In genomic region chr13:78067290-78067689, GRCh38 we compare ENCODE assay signal across 29 cellular contexts.
"Had no signal": no experiment of that assay in that cellular context is flagged by ENCODE, and none has a peak within 500 bp of the region (broad histone marks: within the 10 kb centered on the region; RNA-seq: fewer than 3 reads in every experiment).

No MANE protein-coding gene starts in this region.

- ATAC-seq: activated CD4-positive, alpha-beta T cell treated with anti-CD3 and anti-CD28 coated beads for 36 hours; activated CD8-positive, alpha-beta memory T cell treated with anti-CD3 and anti-CD28 coated beads, Interleukin-2, amount 10 ng/mL, durations not matched to agents 7 days and 5 days; activated CD8-positive, alpha-beta T cell treated with anti-CD3 and anti-CD28 coated beads, Interleukin-2, amount 10 ng/mL, durations not matched to agents 7 days and 5 days; body of pancreas; foreskin keratinocyte; heart right ventricle; left lobe of liver; naive thymus-derived CD8-positive, alpha-beta T cell; stimulated activated effector memory CD8-positive, alpha-beta T cell treated with anti-CD3 and anti-CD28 coated beads, Interleukin-12 subunit alpha, Interleukin-12 subunit beta, amount 100 ng/mL, for 72 hours had no signal

- H3K36me3 ChIP-seq: adrenal gland, esophagus muscularis mucosa, heart right ventricle, ovary, sigmoid colon, thoracic aorta, vagina had no signal

- DNase-seq: activated CD4-positive, alpha-beta T cell treated with anti-CD3 and anti-CD28 coated beads for 36 hours; activated CD4-positive, CD25-positive, alpha-beta regulatory T cell; activated CD8-positive, alpha-beta memory T cell treated with anti-CD3 and anti-CD28 coated beads, Interleukin-2, amount 10 ng/mL, durations not matched to agents 7 days and 5 days; activated CD8-positive, alpha-beta T cell treated with anti-CD3 and anti-CD28 coated beads, Interleukin-2, amount 10 ng/mL, durations not matched to agents 7 days and 5 days; activated naive CD4-positive, alpha-beta T cell; activated T-cell treated with anti-CD3 and anti-CD28 coated beads, Interleukin-2, amount 50 U/mL, for 48 hours; adrenal gland; aorta; body of pancreas; dermis blood vessel endothelial cell; effector CD4-positive, alpha-beta T cell; foreskin keratinocyte; heart right ventricle; naive thymus-derived CD8-positive, alpha-beta T cell; ovary; sigmoid colon; small intestine; stimulated activated CD4-positive, alpha-beta T cell treated with anti-CD3 and anti-CD28 coated beads, Interleukin-4, amount 100 ng/mL, for 24 hours; trophoblast cell had no signal

- H3K4me3 Mint-ChIP-seq: activated CD4-positive, alpha-beta T cell treated with anti-CD3 and anti-CD28 coated beads for 36 hours; activated CD8-positive, alpha-beta memory T cell treated with anti-CD3 and anti-CD28 coated beads, Interleukin-2, amount 10 ng/mL, durations not matched to agents 7 days and 5 days; activated CD8-positive, alpha-beta T cell treated with anti-CD3 and anti-CD28 coated beads, Interleukin-2, amount 10 ng/mL, durations not matched to agents 7 days and 5 days; activated naive CD8-positive, alpha-beta T cell; mesothelial cell of epicardium; naive thymus-derived CD8-positive, alpha-beta T cell; stimulated activated effector memory CD8-positive, alpha-beta T cell treated with anti-CD3 and anti-CD28 coated beads, Interleukin-12 subunit alpha, Interleukin-12 subunit beta, amount 100 ng/mL, for 72 hours; stimulated activated naive CD8-positive, alpha-beta T cell treated with anti-CD3 and anti-CD28 coated beads, Interleukin-15, Interleukin-2, amounts not matched to agents 100 ng/mL and 50 ng/mL, for 24 hours had no signal

- H3K27me3 Mint-ChIP-seq: activated CD8-positive, alpha-beta memory T cell treated with anti-CD3 and anti-CD28 coated beads, Interleukin-2, amount 10 ng/mL, durations not matched to agents 7 days and 5 days; activated naive CD8-positive, alpha-beta T cell; stimulated activated naive CD8-positive, alpha-beta T cell treated with anti-CD3 and anti-CD28 coated beads, Interleukin-15, Interleukin-2, amounts not matched to agents 100 ng/mL and 50 ng/mL, for 24 hours had no signal

- H3K27ac Mint-ChIP-seq: activated CD4-positive, alpha-beta T cell treated with anti-CD3 and anti-CD28 coated beads for 36 hours; activated CD8-positive, alpha-beta memory T cell treated with anti-CD3 and anti-CD28 coated beads, Interleukin-2, amount 10 ng/mL, durations not matched to agents 7 days and 5 days; activated CD8-positive, alpha-beta T cell treated with anti-CD3 and anti-CD28 coated beads, Interleukin-2, amount 10 ng/mL, durations not matched to agents 7 days and 5 days; activated naive CD8-positive, alpha-beta T cell; activated T-helper 2 cell treated with anti-CD3 and anti-CD28 coated beads, Interferon-gamma antibody, Interleukin-2, Interleukin-4, amounts not matched to agents 10 μg/mL and 5 μg/mL and 100 μg/mL, durations not matched to agents 14 hours and 24 hours and 36 hours; mesothelial cell of epicardium; naive thymus-derived CD8-positive, alpha-beta T cell; progenitor cell of endocrine pancreas; stimulated activated effector memory CD8-positive, alpha-beta T cell treated with anti-CD3 and anti-CD28 coated beads, Interleukin-12 subunit alpha, Interleukin-12 subunit beta, amount 100 ng/mL, for 72 hours; stimulated activated naive CD8-positive, alpha-beta T cell treated with anti-CD3 and anti-CD28 coated beads, Interleukin-15, Interleukin-2, amounts not matched to agents 100 ng/mL and 50 ng/mL, for 24 hours had no signal

- H3K4me1 Mint-ChIP-seq: activated CD4-positive, alpha-beta T cell treated with anti-CD3 and anti-CD28 coated beads for 36 hours; activated CD8-positive, alpha-beta memory T cell treated with anti-CD3 and anti-CD28 coated beads, Interleukin-2, amount 10 ng/mL, durations not matched to agents 7 days and 5 days; mesothelial cell of epicardium; naive thymus-derived CD8-positive, alpha-beta T cell; stimulated activated effector memory CD8-positive, alpha-beta T cell treated with anti-CD3 and anti-CD28 coated beads, Interleukin-12 subunit alpha, Interleukin-12 subunit beta, amount 100 ng/mL, for 72 hours had no signal

- H3K36me3 Mint-ChIP-seq: activated CD8-positive, alpha-beta memory T cell treated with anti-CD3 and anti-CD28 coated beads, Interleukin-2, amount 10 ng/mL, durations not matched to agents 7 days and 5 days; activated naive CD8-positive, alpha-beta T cell; mesothelial cell of epicardium; naive thymus-derived CD8-positive, alpha-beta T cell; stimulated activated effector memory CD8-positive, alpha-beta T cell treated with anti-CD3 and anti-CD28 coated beads, Interleukin-12 subunit alpha, Interleukin-12 subunit beta, amount 100 ng/mL, for 72 hours had no signal

- H3K9me3 Mint-ChIP-seq: activated T-helper 2 cell treated with anti-CD3 and anti-CD28 coated beads, Interferon-gamma antibody, Interleukin-2, Interleukin-4, amounts not matched to agents 10 μg/mL and 5 μg/mL and 100 μg/mL, durations not matched to agents 14 hours and 24 hours and 36 hours; stimulated activated effector memory CD8-positive, alpha-beta T cell treated with anti-CD3 and anti-CD28 coated beads, Interleukin-12 subunit alpha, Interleukin-12 subunit beta, amount 100 ng/mL, for 72 hours; stimulated activated naive CD8-positive, alpha-beta T cell treated with anti-CD3 and anti-CD28 coated beads, Interleukin-15, Interleukin-2, amounts not matched to agents 100 ng/mL and 50 ng/mL, for 24 hours had no signal

- H3K27me3 ChIP-seq: adrenal gland, body of pancreas, esophagus muscularis mucosa, foreskin keratinocyte, heart right ventricle, ovary, sigmoid colon, vagina had no signal

- H3K4me1 ChIP-seq: adrenal gland, body of pancreas, esophagus muscularis mucosa, foreskin keratinocyte, sigmoid colon, vagina had no signal

- H3K9me3 ChIP-seq: adrenal gland, body of pancreas, esophagus muscularis mucosa, ovary, sigmoid colon, thoracic aorta, vagina had no signal

- H3K27ac ChIP-seq: adrenal gland, body of pancreas, esophagus muscularis mucosa, foreskin keratinocyte, heart right ventricle, ovary, sigmoid colon, thoracic aorta, vagina had no signal

- H3K4me3 ChIP-seq: adrenal gland, body of pancreas, esophagus muscularis mucosa, heart right ventricle, ovary, sigmoid colon, thoracic aorta, vagina had no signal
